In genomic region chr3:115187149-115187757, GRCh38 we compare ENCODE assay signal across 13 cellular contexts. TPM values are rescaled to one million over a fixed set of nuclear protein-coding genes. Genes with fewer than 3 reads are reported as not detected.
DNase-seq lines count a peak whose midpoint lies in the region; ATAC-seq and TF ChIP-seq lines count a peak whose summit lies in the region.
"Had no signal": no experiment of that assay in that cellular context is flagged by ENCODE, and none has a peak within 500 bp of the region (broad histone marks: within the 10 kb centered on the region; RNA-seq: fewer than 3 reads in every experiment).

No MANE protein-coding gene starts in this region.

- no peaks in the 10 kb centered on the region for H3K36me3 ChIP-seq in CD8-positive, alpha-beta T cell (ENCODE audit: insufficient read depth, low read length)
- H3K36me3 ChIP-seq: lower lobe of right lung had no signal

- TF ChIP-seq CTCF in CD8-positive, alpha-beta T cell (IDR thresholded peaks at IDR 0.05), result no peak

- peak; percentile 53 to 56 for ATAC-seq in activated CD4-positive, CD25-positive, alpha-beta regulatory T cell treated with anti-CD3 and anti-CD28 coated beads, Interleukin-2, amount 50 U/mL, for 24 hours
- ATAC-seq in GM21825 (IDR thresholded peaks at IDR 0.05; ENCODE audit: unreplicated experiment) (peak; percentile 100), HG03442 (IDR thresholded peaks at IDR 0.05; ENCODE audit: unreplicated experiment) (peak; percentile 100)
- ATAC-seq in stimulated activated memory B cell treated with anti-CD40 and anti-IgM and Interleukin-4, amounts not matched to agents 10 μg/mL and 1 μg/mL and 100 μg/mL, for 72 hours, result peak; percentile 100
- ATAC-seq in CD8-positive, alpha-beta T cell, result no peak
- ATAC-seq in activated CD4-positive, alpha-beta T cell treated with anti-CD3 and anti-CD28 coated beads for 36 hours, result no peak
- ATAC-seq: Panc1 had no signal

- intact Hi-C loops in CD8-positive, alpha-beta T cell (cut with DNase I, micrococcal nuclease), result no loop called here
- intact Hi-C loops in activated CD4-positive, alpha-beta T cell treated with anti-CD3 and anti-CD28 coated beads for 36 hours (cut with DNase I, micrococcal nuclease), result no loop called here

- H3K4me3 Mint-ChIP-seq in stimulated activated memory B cell treated with anti-CD40 and anti-IgM and Interleukin-4, amounts not matched to agents 10 μg/mL and 1 μg/mL and 100 μg/mL, for 72 hours, result peak overlapping the region; percentile 78
- H3K4me3 Mint-ChIP-seq in CD8-positive, alpha-beta T cell, result no peak overlapping the region
- no peak overlapping the region for H3K4me3 Mint-ChIP-seq in activated CD4-positive, alpha-beta T cell treated with anti-CD3 and anti-CD28 coated beads for 36 hours

- no peak overlapping the region for H3K4me3 ChIP-seq in CD8-positive, alpha-beta T cell (ENCODE audit: low read depth, low read length)
- H3K4me3 ChIP-seq: lower lobe of right lung had no signal

- H3K36me3 Mint-ChIP-seq in stimulated activated memory B cell treated with anti-CD40 and anti-IgM and Interleukin-4, amounts not matched to agents 10 μg/mL and 1 μg/mL and 100 μg/mL, for 72 hours, result peaks cover 6% of the 10 kb centered on the region
- H3K36me3 Mint-ChIP-seq in CD8-positive, alpha-beta T cell, result no peaks in the 10 kb centered on the region
- H3K36me3 Mint-ChIP-seq in activated CD4-positive, alpha-beta T cell treated with anti-CD3 and anti-CD28 coated beads for 36 hours (ENCODE audit: low read depth), result no peaks in the 10 kb centered on the region

- peak overlapping the region; percentile 95 for H3K27ac Mint-ChIP-seq in stimulated activated memory B cell treated with anti-CD40 and anti-IgM and Interleukin-4, amounts not matched to agents 10 μg/mL and 1 μg/mL and 100 μg/mL, for 72 hours
- H3K27ac Mint-ChIP-seq in CD8-positive, alpha-beta T cell, result no peak overlapping the region
- H3K27ac Mint-ChIP-seq in activated CD4-positive, alpha-beta T cell treated with anti-CD3 and anti-CD28 coated beads for 36 hours, result no peak overlapping the region

- no peaks in the 10 kb centered on the region for H3K27me3 Mint-ChIP-seq in stimulated activated memory B cell treated with anti-CD40 and anti-IgM and Interleukin-4, amounts not matched to agents 10 μg/mL and 1 μg/mL and 100 μg/mL, for 72 hours
- peaks cover 3% of the 10 kb centered on the region for H3K27me3 Mint-ChIP-seq in CD8-positive, alpha-beta T cell (ENCODE audit: low read depth)
- H3K27me3 Mint-ChIP-seq in activated CD4-positive, alpha-beta T cell treated with anti-CD3 and anti-CD28 coated beads for 36 hours, result no peaks in the 10 kb centered on the region

- no peaks in the 10 kb centered on the region for H3K9me3 ChIP-seq in CD8-positive, alpha-beta T cell (ENCODE audit: low read length)

- H3K4me1 ChIP-seq in CD8-positive, alpha-beta T cell (ENCODE audit: insufficient read depth, low read length), result no peaks in the 10 kb centered on the region
- H3K4me1 ChIP-seq: lower lobe of right lung had no signal

- no peaks in the 10 kb centered on the region for H3K27me3 ChIP-seq in CD8-positive, alpha-beta T cell (ENCODE audit: insufficient read depth, low read length)

- CTCF ChIA-PET in CD8-positive, alpha-beta T cell (lab: Charles Lee), result interaction anchor here (1.2 kb wide), 1 partner anchor 96 kb away, joined by 3 read pairs; no protein-coding TSS in a partner anchor
- CTCF ChIA-PET in activated CD4-positive, alpha-beta T cell treated with anti-CD3 and anti-CD28 coated beads for 36 hours (lab: Charles Lee), result interaction anchor here (1.8 kb wide), 1 partner anchor 13 kb away, joined by 3 read pairs; no protein-coding TSS in a partner anchor

- no peak for DNase-seq in activated CD4-positive, CD25-positive, alpha-beta regulatory T cell (lab: John Stamatoyannopoulos, UW)
- no peak for DNase-seq in CD8-positive, alpha-beta T cell
- no peak for DNase-seq in CD1c-positive myeloid dendritic cell (ENCODE audit: extremely low spot score)
- DNase-seq in activated CD4-positive, alpha-beta T cell treated with anti-CD3 and anti-CD28 coated beads for 36 hours, result no peak
- DNase-seq: 8988T; activated CD4-positive, alpha-beta T cell treated with anti-CD3 and anti-CD28 coated beads for 4 hours; lower lobe of right lung; small intestine had no signal

- POLR2A ChIA-PET in CD8-positive, alpha-beta T cell (lab: Charles Lee), result no interaction called here
- POLR2A ChIA-PET in activated CD4-positive, alpha-beta T cell treated with anti-CD3 and anti-CD28 coated beads for 36 hours (lab: Charles Lee), result no interaction called here

- H3K27ac ChIP-seq in CD8-positive, alpha-beta T cell (ENCODE audit: low read depth, low read length), result no peak overlapping the region
- H3K27ac ChIP-seq: lower lobe of right lung had no signal

- peaks cover 26% of the 10 kb centered on the region for H3K4me1 Mint-ChIP-seq in stimulated activated memory B cell treated with anti-CD40 and anti-IgM and Interleukin-4, amounts not matched to agents 10 μg/mL and 1 μg/mL and 100 μg/mL, for 72 hours
- no peaks in the 10 kb centered on the region for H3K4me1 Mint-ChIP-seq in CD8-positive, alpha-beta T cell (ENCODE audit: low read depth)
- no peaks in the 10 kb centered on the region for H3K4me1 Mint-ChIP-seq in activated CD4-positive, alpha-beta T cell treated with anti-CD3 and anti-CD28 coated beads for 36 hours

- H3K9me3 Mint-ChIP-seq in stimulated activated memory B cell treated with anti-CD40 and anti-IgM and Interleukin-4, amounts not matched to agents 10 μg/mL and 1 μg/mL and 100 μg/mL, for 72 hours, result peaks cover 7% of the 10 kb centered on the region
- peaks cover 3% of the 10 kb centered on the region for H3K9me3 Mint-ChIP-seq in CD8-positive, alpha-beta T cell
- peaks cover 7% of the 10 kb centered on the region for H3K9me3 Mint-ChIP-seq in activated CD4-positive, alpha-beta T cell treated with anti-CD3 and anti-CD28 coated beads for 36 hours (ENCODE audit: low read depth)

RNA-seq across cellular contexts. Expression of gene ZBTB20, which starts 40.2 kb away (rescaled TPM):
- total RNA-seq in CD8-positive, alpha-beta T cell, result 10 to 100 TPM; 35.9 to 38.4 TPM
- total RNA-seq in activated CD4-positive, alpha-beta T cell treated with anti-CD3 and anti-CD28 coated beads for 36 hours, result 1 to 10 TPM; 5.2 to 6.4 TPM

Comparison
In these comparisons a context has a peak if more than half of its experiments do, and no peak if none do; other contexts are left out.
1. ATAC-seq: peak in activated CD4-positive, CD25-positive, alpha-beta regulatory T cell treated with anti-CD3 and anti-CD28 coated beads, Interleukin-2, amount 50 U/mL, for 24 hours (2 of 2), GM21825 (single experiment), HG03442 (single experiment) and stimulated activated memory B cell treated with anti-CD40 and anti-IgM and Interleukin-4, amounts not matched to agents 10 μg/mL and 1 μg/mL and 100 μg/mL, for 72 hours (single experiment); none in CD8-positive, alpha-beta T cell (single experiment) and activated CD4-positive, alpha-beta T cell treated with anti-CD3 and anti-CD28 coated beads for 36 hours (single experiment).
2. RNA of gene ZBTB20, which starts 40.2 kb away (total RNA-seq): 35.9 to 38.4 TPM in CD8-positive, alpha-beta T cell; 5.2 to 6.4 TPM in activated CD4-positive, alpha-beta T cell treated with anti-CD3 and anti-CD28 coated beads for 36 hours; every median in the first group is over 4 times any median in the second.